In genomic region chr1:194843077-194843476, GRCh38 we compare ENCODE assay signal across 32 cellular contexts.
"Had no signal": no experiment of that assay in that cellular context is flagged by ENCODE, and none has a peak within 500 bp of the region (broad histone marks: within the 10 kb centered on the region; RNA-seq: fewer than 3 reads in every experiment).

No MANE protein-coding gene starts in this region.

- H3K4me3 ChIP-seq: adrenal gland, body of pancreas, breast epithelium had no signal

- H3K36me3 ChIP-seq: adrenal gland, brain microvascular endothelial cell, breast epithelium had no signal

- DNase-seq: activated B cell treated with CpG ODN at 0.5 μM for 24 hours; activated CD4-positive, alpha-beta memory T cell treated with anti-CD3 and anti-CD28 coated beads for 36 hours; activated CD4-positive, alpha-beta T cell treated with anti-CD3 and anti-CD28 coated beads for 4 hours; activated CD4-positive, alpha-beta T cell treated with anti-CD3 and anti-CD28 coated beads, Interleukin-2, amount 10 ng/mL, durations not matched to agents 24 days and 14 days; activated CD4-positive, alpha-beta T cell treated with anti-CD3 and anti-CD28 coated beads, Interleukin-2, amount 50 U/mL, for 1 hour; activated CD4-positive, alpha-beta T cell treated with anti-CD3 and anti-CD28 coated beads, Interleukin-2, amount 50 U/mL, for 4 hours; activated CD4-positive, CD25-positive, alpha-beta regulatory T cell treated with anti-CD3 and anti-CD28 coated beads, Interleukin-2, amount 50 U/mL, for 72 hours; activated CD8-positive, alpha-beta memory T cell treated with anti-CD3 and anti-CD28 coated beads, Interleukin-2, amount 50 U/mL, for 4 hours; activated CD8-positive, alpha-beta T cell treated with anti-CD3 and anti-CD28 coated beads for 36 hours; activated effector memory CD4-positive, alpha-beta T cell treated with anti-CD3 and anti-CD28 coated beads, Interleukin-2, amount 50 U/mL, for 16 hours; activated gamma-delta T cell treated with Interleukin-2 at 50 U/mL for 16 hours; activated naive CD4-positive, alpha-beta T cell; activated naive CD4-positive, alpha-beta T cell treated with anti-CD3 and anti-CD28 coated beads for 36 hours; activated naive CD4-positive, alpha-beta T cell treated with anti-CD3 and anti-CD28 coated beads, Interleukin-2, amount 50 U/mL, for 16 hours; activated naive CD8-positive, alpha-beta T cell treated with anti-CD3 and anti-CD28 coated beads for 36 hours; activated T-cell treated with anti-CD3 and anti-CD28 coated beads for 4 hours; activated T-cell treated with anti-CD3 and anti-CD28 coated beads, Interleukin-2, amount 50 U/mL, for 1 hour; activated T-cell treated with anti-CD3 and anti-CD28 coated beads, Interleukin-2, amount 50 U/mL, for 4 hours; activated T-cell treated with anti-CD3 and anti-CD28 coated beads, Interleukin-2, amount 50 U/mL, for 72 hours; adrenal gland; amniotic stem cell; aorta; body of pancreas; brain microvascular endothelial cell; central memory CD4-positive, alpha-beta T cell; T-helper 17 cell had no signal

- H3K27me3 ChIP-seq: adrenal gland, body of pancreas, brain microvascular endothelial cell, breast epithelium had no signal

- H3K9me3 ChIP-seq: adrenal gland, body of pancreas, breast epithelium had no signal

- H3K4me1 ChIP-seq: adrenal gland, body of pancreas, breast epithelium had no signal

- FAIRE-seq: astrocyte, TTC549 had no signal

- H3K27ac ChIP-seq: adrenal gland, body of pancreas, brain microvascular endothelial cell, breast epithelium, VCaP had no signal

- ATAC-seq: activated CD8-positive, alpha-beta T cell treated with anti-CD3 and anti-CD28 coated beads for 36 hours; activated naive CD4-positive, alpha-beta T cell treated with anti-CD3 and anti-CD28 coated beads, Interleukin-2, amount 50 U/mL, for 72 hours; activated T-cell treated with anti-CD3 and anti-CD28 coated beads, Interleukin-2, amount 50 U/mL, for 4 hours; activated T-cell treated with anti-CD3 and anti-CD28 coated beads, Interleukin-2, amount 50 U/mL, for 72 hours; activated T-helper 17 cell treated with anti-CD3 and anti-CD28 coated beads, Interleukin-2, amount 50 U/mL, for 72 hours; body of pancreas; T-helper 17 cell had no signal
